In genomic region chr1:31683997-31684396, GRCh38 we compare ENCODE assay signal across 12 cellular contexts. TPM values are rescaled to one million over a fixed set of nuclear protein-coding genes. Genes with fewer than 3 reads are reported as not detected.
DNase-seq lines count a peak whose midpoint lies in the region; ATAC-seq, FAIRE-seq and TF ChIP-seq lines count a peak whose summit lies in the region.
"Had no signal": no experiment of that assay in that cellular context is flagged by ENCODE, and none has a peak within 500 bp of the region (broad histone marks: within the 10 kb centered on the region; RNA-seq: fewer than 3 reads in every experiment).

No MANE protein-coding gene starts in this region.

- H3K4me3 Mint-ChIP-seq in GM23338 (no peak overlapping the region), activated B cell treated with CpG ODN at 0.5 μM for 24 hours (no peak overlapping the region)

- CTCF ChIA-PET in AG04450 (lab: Charles Lee): no interaction called here
- CTCF ChIA-PET in activated B cell treated with CpG ODN at 0.5 μM for 24 hours (lab: Charles Lee): no interaction called here

- H3K36me3 Mint-ChIP-seq in GM23338 (ENCODE audit: low read depth) (no peaks in the 10 kb centered on the region; the same call in 2 of the 3 replicates), activated B cell treated with CpG ODN at 0.5 μM for 24 hours (ENCODE audit: low read depth) (no peaks in the 10 kb centered on the region)

- H2AFZ ChIP-seq in GM23338: no peak overlapping the region

- H3K9me3 ChIP-seq in AG04450 (ENCODE audit: control insufficient read depth, insufficient read depth, low read length) (no peaks in the 10 kb centered on the region; the same call in 1 of the 2 replicates), left lung (no peaks in the 10 kb centered on the region)

- H3K4me3 ChIP-seq in AG04450 (ENCODE audit: low read depth, low read length) (no peak overlapping the region), GM23338 (no peak overlapping the region), left lung (no peak overlapping the region)

- POLR2A ChIA-PET in AG04450 (lab: Yijun Ruan, JAX): interaction anchor here (0.6 kb wide), 1 partner anchor 20 kb away, joined by 3 read pairs; the partner anchor contains the start of gene COL16A1
- POLR2A ChIA-PET in activated B cell treated with CpG ODN at 0.5 μM for 24 hours (lab: Charles Lee): no interaction called here

- no peaks in the 10 kb centered on the region; the same call in 2 of the 3 replicates for H3K9me3 Mint-ChIP-seq in GM23338
- H3K9me3 Mint-ChIP-seq in activated B cell treated with CpG ODN at 0.5 μM for 24 hours: no peaks in the 10 kb centered on the region

- H3K27ac Mint-ChIP-seq in GM23338 (no peak overlapping the region), activated B cell treated with CpG ODN at 0.5 μM for 24 hours (no peak overlapping the region)

- no peak for FAIRE-seq in GM19239 (lab: Jason Lieb, UNC)
- FAIRE-seq: H54, islet of Langerhans had no signal

- H3K27ac ChIP-seq in AG04450 (ENCODE audit: low read depth, low read length): no peak overlapping the region
- no peak overlapping the region for H3K27ac ChIP-seq in GM23338 (ENCODE audit: low read depth)
- no peak overlapping the region for H3K27ac ChIP-seq in left lung

- H3K79me2 ChIP-seq in GM23338 (replicated peaks; ENCODE audit: insufficient read depth): no peaks in the 10 kb centered on the region

- H3K4me1 Mint-ChIP-seq in GM23338 (peaks cover 14% of the 10 kb centered on the region), activated B cell treated with CpG ODN at 0.5 μM for 24 hours (no peaks in the 10 kb centered on the region)

- H3K9me2 ChIP-seq in GM23338 (ENCODE audit: insufficient read depth): no peaks in the 10 kb centered on the region

- peak; percentile 95 for ATAC-seq in GM23338
- peak; percentile 45 for ATAC-seq in activated B cell treated with CpG ODN at 0.5 μM for 24 hours (ENCODE audit: low read depth)
- ATAC-seq in left lung: peak; percentile 77

- H3K36me3 ChIP-seq in GM23338 (ENCODE audit: insufficient read depth): no peaks in the 10 kb centered on the region
- no peaks in the 10 kb centered on the region for H3K36me3 ChIP-seq in left lung

- H3F3A ChIP-seq in GM23338 (replicated peaks; ENCODE audit: low read depth): no peaks in the 10 kb centered on the region

- H3K4me1 ChIP-seq in GM23338 (ENCODE audit: insufficient read depth) (no peaks in the 10 kb centered on the region), left lung (no peaks in the 10 kb centered on the region)

- peaks cover 11% of the 10 kb centered on the region for H3K27me3 Mint-ChIP-seq in GM23338 (ENCODE audit: insufficient read depth, low read depth, poor library complexity)
- H3K27me3 Mint-ChIP-seq in activated B cell treated with CpG ODN at 0.5 μM for 24 hours: peaks cover 39% of the 10 kb centered on the region

- TF ChIP-seq CTCF in AG04450 (IDR thresholded peaks at IDR 0.05; ENCODE audit: low read depth, low read length) (peak; percentile 31; the same call in 1 of the 2 replicates), GM23338 (conservative IDR thresholded peaks at IDR 0.05; ENCODE audit: low read depth in 2 of 2) (peak; percentile 48 to 74), activated B cell treated with CpG ODN at 0.5 μM for 24 hours (IDR thresholded peaks at IDR 0.05) (no peak), left lung (IDR thresholded peaks at IDR 0.05) (peak in 1 of 2 donors; percentile 32)

- intact Hi-C loops in activated B cell treated with CpG ODN at 0.5 μM for 24 hours (cut with micrococcal nuclease) (no loop called here), left lung (cut with DNase I) (no loop called here)

- H3K27me3 ChIP-seq in AG04450 (ENCODE audit: control insufficient read depth, insufficient read depth, low read length) (no peaks in the 10 kb centered on the region), GM23338 (ENCODE audit: insufficient read depth) (no peaks in the 10 kb centered on the region), left lung (peaks cover 0 to 25% of the 10 kb centered on the region in 2 donors)

- DNase-seq in AG04450 (ENCODE audit: low read depth, low spot score) (no peak), GM23338 (ENCODE audit: low spot score) (peak; percentile 77), activated B cell treated with CpG ODN at 0.5 μM for 24 hours (no peak), left lung (no peak), SW480 (ENCODE audit: low spot score) (no peak), GM19239 (ENCODE audit: insufficient read length, low spot score) (no peak)
- DNase-seq in stimulated activated CD4-positive, alpha-beta T cell treated with anti-CD3 and anti-CD28 coated beads, Interleukin-12 subunit alpha, Interleukin-12 subunit beta, amount 100 ng/mL, for 4 hours: no peak
- DNase-seq in activated CD4-positive, alpha-beta T cell treated with anti-CD3 and anti-CD28 coated beads for 1 hour: no peak
- DNase-seq: stimulated activated CD4-positive, alpha-beta T cell treated with anti-CD3 and anti-CD28 coated beads, Interleukin-2, amount 100 ng/mL, for 24 hours; T-helper 2 cell had no signal

- no peaks in the 10 kb centered on the region for H4K20me1 ChIP-seq in GM23338 (replicated peaks; ENCODE audit: insufficient read depth)

- H3K4me2 ChIP-seq in GM23338: no peak overlapping the region

TF ChIP-seq in GM23338, 12 proteins besides CTCF, POLR2A, EP300 and RAD21 (continues in another document):
- no peak for TF ChIP-seq JUNB (IDR thresholded peaks at IDR 0.05; ENCODE audit: unreplicated experiment)
- TF ChIP-seq NANOG (IDR thresholded peaks at IDR 0.05; ENCODE audit: borderline replicate concordance): no peak
- TF ChIP-seq EZH2 (IDR thresholded peaks at IDR 0.05; ENCODE audit: low read depth, unreplicated experiment): no peak
- TF ChIP-seq POLR2AphosphoS5 (IDR thresholded peaks at IDR 0.05; ENCODE audit: low read depth): no peak
- no peak for TF ChIP-seq CREB1 (CRISPR knock-in tag; IDR thresholded peaks at IDR 0.05; ENCODE audit: low read depth)
- TF ChIP-seq ETS1 (IDR thresholded peaks at IDR 0.05): no peak
- TF ChIP-seq EZH2phosphoT487 (IDR thresholded peaks at IDR 0.05; ENCODE audit: unreplicated experiment): no peak
- no peak for TF ChIP-seq ZNF114 (CRISPR knock-in tag; IDR thresholded peaks at IDR 0.05)
- no peak for TF ChIP-seq REST (IDR thresholded peaks at IDR 0.05; ENCODE audit: unreplicated experiment)
- no peak for TF ChIP-seq ZNF331 (CRISPR knock-in tag; IDR thresholded peaks at IDR 0.05; ENCODE audit: low read depth)

RNA-seq across cellular contexts. Expression of gene COL16A1, which starts 19.8 kb away (rescaled TPM):
- polyA plus RNA-seq in AG04450 (2011; rRNA removed): 35.4 and 39.5 TPM in 2 replicates
- 47.0 and 64.1 TPM in 2 replicates for polyA minus RNA-seq in AG04450 (2011; rRNA and poly(A)+ RNA removed)
- total RNA-seq in GM23338 (2014; rRNA removed; shearing (Covaris generic)): 13.2 and 15.7 TPM in 2 replicates
- 3.4 and 4.2 TPM in 2 replicates for polyA plus RNA-seq in GM23338 (2016; fragmentation: Nextera tagmentation; extraction: Ambion mirVana)
- 0.17 and 0.31 TPM in 2 replicates for total RNA-seq in activated B cell treated with CpG ODN at 0.5 μM for 24 hours
- 100 to 1,000 TPM in 1 of 2 donors, 10 to 100 TPM in 1; 64.8 to 116 TPM for total RNA-seq in left lung

RNA-seq across cellular contexts. Expression of gene PEF1, which starts 39.3 kb away (rescaled TPM):
- polyA plus RNA-seq in AG04450 (2011; rRNA removed): 71.8 and 88.3 TPM in 2 replicates
- 78.5 and 91.7 TPM in 2 replicates for polyA minus RNA-seq in AG04450 (2011; rRNA and poly(A)+ RNA removed)
- total RNA-seq in GM23338 (2014; rRNA removed; shearing (Covaris generic)): 60.5 and 68.5 TPM in 2 replicates
- 22.0 and 22.3 TPM in 2 replicates for polyA plus RNA-seq in GM23338 (2016; fragmentation: Nextera tagmentation; extraction: Ambion mirVana)
- 58.0 and 61.1 TPM in 2 replicates for total RNA-seq in activated B cell treated with CpG ODN at 0.5 μM for 24 hours
- 10 to 100 TPM; 70.3 to 75.8 TPM for total RNA-seq in left lung

Comparison
In these comparisons a context has a peak if more than half of its experiments do, and no peak if none do; other contexts are left out.
1. ATAC-seq: peak in every context shown above with its lines; median percentile 95 in GM23338; 77 in left lung; 45 in activated B cell treated with CpG ODN at 0.5 μM for 24 hours.
2. RNA of gene COL16A1, which starts 19.8 kb away (total RNA-seq): 64.8 to 116 TPM in left lung and 13.2 to 15.7 TPM in GM23338; 0.17 to 0.31 TPM in activated B cell treated with CpG ODN at 0.5 μM for 24 hours; every median in the first group is over 10 times any median in the second.